1 cellular context compared by ENCODE assay signal in genomic region chr20:62643521-62644043, GRCh38.
TF ChIP-seq lines count a peak whose summit lies in the region.

No MANE protein-coding gene starts in this region.

TF ChIP-seq in endothelial cell of umbilical vein, 7 proteins besides CTCF, POLR2A, EP300 and RAD21 (continued from another document):
- TF ChIP-seq, protein P1, sequence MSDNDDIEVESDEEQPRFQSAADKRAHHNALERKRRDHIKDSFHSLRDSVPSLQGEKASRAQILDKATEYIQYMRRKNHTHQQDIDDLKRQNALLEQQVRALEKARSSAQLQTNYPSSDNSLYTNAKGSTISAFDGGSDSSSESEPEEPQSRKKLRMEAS (IDR thresholded peaks at IDR 0.05; ENCODE audit: insufficient read depth, insufficient read length) = no peak
- no peak for TF ChIP-seq JUN (IDR thresholded peaks at IDR 0.05; ENCODE audit: borderline replicate concordance, insufficient read depth, insufficient read length, low read depth)
